33 cellular contexts compared by ENCODE assay signal in the genomic region with DNA sequence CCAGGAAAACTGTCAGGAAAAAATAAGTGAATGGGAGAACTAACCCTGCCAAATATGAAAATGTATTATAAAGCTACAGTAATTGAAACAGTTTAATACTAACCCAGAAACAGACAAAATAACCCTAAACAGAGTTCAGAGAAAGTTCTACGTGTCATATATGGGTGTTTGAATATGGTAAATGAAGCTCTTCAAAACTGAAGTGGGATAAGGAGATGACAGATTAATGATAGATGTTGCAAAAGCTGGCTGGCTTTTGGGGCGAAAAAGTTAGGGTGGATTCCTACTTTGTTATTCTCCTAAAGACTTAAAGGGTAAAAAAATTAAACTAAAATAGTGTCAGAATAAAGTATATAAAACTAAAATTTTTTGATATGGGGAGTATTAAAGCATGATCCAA.
"Had no signal": no experiment of that assay in that cellular context is flagged by ENCODE, and none has a peak within 500 bp of the region (broad histone marks: within the 10 kb centered on the region; RNA-seq: fewer than 3 reads in every experiment).

No MANE protein-coding gene starts in this region.

- H3K4me3 ChIP-seq: adrenal gland, ascending aorta, body of pancreas, breast epithelium, cardiac muscle cell had no signal

- DNase-seq: activated effector memory CD4-positive, alpha-beta T cell treated with anti-CD3 and anti-CD28 coated beads, Interleukin-2, amount 50 U/mL, for 16 hours; activated effector memory CD4-positive, alpha-beta T cell treated with Interleukin-2 at 50 U/mL for 16 hours; activated gamma-delta T cell; activated gamma-delta T cell treated with Interleukin-2 at 50 U/mL for 16 hours; activated naive CD4-positive, alpha-beta T cell; activated naive CD4-positive, alpha-beta T cell treated with anti-CD3 and anti-CD28 coated beads for 36 hours; activated naive CD4-positive, alpha-beta T cell treated with anti-CD3 and anti-CD28 coated beads, Interleukin-2, amount 10 ng/mL, durations not matched to agents 7 days and 5 days; activated naive CD4-positive, alpha-beta T cell treated with anti-CD3 and anti-CD28 coated beads, Interleukin-2, amount 50 U/mL, for 16 hours; activated naive CD4-positive, alpha-beta T cell treated with Interleukin-2 at 50 U/mL for 16 hours; activated naive CD8-positive, alpha-beta T cell treated with anti-CD3 and anti-CD28 coated beads for 36 hours; activated naive CD8-positive, alpha-beta T cell treated with anti-CD3 and anti-CD28 coated beads, Interleukin-2, amount 10 ng/mL, durations not matched to agents 7 days and 5 days; activated naive CD8-positive, alpha-beta T cell treated with anti-CD3 and anti-CD28 coated beads, Interleukin-2, amount 50 U/mL, for 24 hours; activated T-cell treated with anti-CD3 and anti-CD28 coated beads, Interleukin-2, amount 50 U/mL, for 24 hours; activated T-cell treated with anti-CD3 and anti-CD28 coated beads, Interleukin-2, amount 50 U/mL, for 4 hours; activated T-cell treated with anti-CD3 and anti-CD28 coated beads, Interleukin-2, amount 50 U/mL, for 48 hours; activated T-cell treated with anti-CD3 and anti-CD28 coated beads, Interleukin-2, amount 50 U/mL, for 72 hours; adrenal gland; amniotic stem cell; amygdala; anterior cingulate cortex; aorta; body of pancreas; brain microvascular endothelial cell; caudate nucleus; central memory CD4-positive, alpha-beta T cell; cerebellar nuclear complex had no signal

- FAIRE-seq: astrocyte, bronchial epithelial cell had no signal

- H3K36me3 ChIP-seq: adrenal gland, ascending aorta, brain microvascular endothelial cell, breast epithelium, cardiac muscle cell had no signal

- H3K9me3 ChIP-seq: adrenal gland, ascending aorta, body of pancreas, breast epithelium had no signal

- ATAC-seq: activated naive CD4-positive, alpha-beta T cell treated with anti-CD3 and anti-CD28 coated beads, Interleukin-2, amount 50 U/mL, for 72 hours; activated naive CD8-positive, alpha-beta T cell treated with anti-CD3 and anti-CD28 coated beads, Interleukin-2, amount 50 U/mL, for 24 hours; activated T-cell treated with anti-CD3 and anti-CD28 coated beads, Interleukin-2, amount 50 U/mL, for 4 hours; activated T-cell treated with anti-CD3 and anti-CD28 coated beads, Interleukin-2, amount 50 U/mL, for 72 hours; activated T-helper 17 cell treated with anti-CD3 and anti-CD28 coated beads, Interleukin-2, amount 50 U/mL, for 72 hours; body of pancreas had no signal

- H3K4me1 ChIP-seq: ascending aorta, body of pancreas, breast epithelium had no signal

- H3K27ac ChIP-seq: adrenal gland, ascending aorta, body of pancreas, brain microvascular endothelial cell, breast epithelium, cardiac muscle cell had no signal

- H3K27me3 ChIP-seq: adrenal gland, ascending aorta, body of pancreas, brain microvascular endothelial cell, breast epithelium, cardiac muscle cell had no signal
